ENCODE assay signal across 1 cellular context in the genomic region with DNA sequence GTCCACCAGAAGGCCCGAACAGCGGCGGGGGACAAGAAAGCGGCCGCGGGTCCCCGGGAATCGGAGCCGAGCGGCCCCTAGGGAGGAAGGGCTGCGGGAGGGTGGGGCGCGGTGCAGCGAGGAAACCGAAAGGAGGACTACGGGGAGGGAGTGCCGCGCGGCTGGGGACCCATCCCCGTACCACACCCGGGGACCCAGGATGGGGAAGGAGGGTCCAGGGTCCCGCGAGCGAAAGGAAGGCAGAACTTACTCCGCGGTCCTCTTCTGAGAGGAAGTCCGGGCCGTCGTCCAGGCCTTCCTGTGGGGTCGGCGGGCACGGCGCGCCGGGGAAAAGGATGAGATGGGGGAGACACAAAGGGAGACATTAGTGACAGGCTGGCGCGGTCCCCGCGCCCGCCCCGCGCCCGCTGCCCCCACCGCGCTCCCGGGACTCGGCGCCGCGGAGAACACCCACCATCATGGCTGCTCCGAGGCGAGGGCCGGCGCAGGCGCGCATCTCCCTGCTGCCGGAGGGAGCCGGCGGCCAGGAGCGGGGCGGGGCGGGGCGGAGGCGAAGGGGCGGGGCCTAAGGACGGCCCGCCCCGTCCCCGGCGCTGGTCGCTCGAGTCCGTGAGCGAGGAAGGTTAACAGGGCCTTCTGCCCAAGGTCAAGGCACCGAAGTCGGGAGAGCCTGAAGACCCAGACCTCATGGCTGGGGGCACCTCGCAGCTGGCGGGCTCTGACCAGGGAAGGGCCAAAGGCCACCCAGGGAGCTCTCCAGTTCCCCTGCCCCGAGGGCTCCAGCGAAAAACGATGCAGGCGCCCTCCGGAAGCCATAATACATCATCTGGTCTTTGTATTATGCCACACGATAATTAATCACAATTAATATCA.
A peak's percentile ranks its signal among the peaks of the same experiment; 100 is the strongest.
TF ChIP-seq lines count a peak whose summit lies in the region.

Gene SNX6 (minus strand): TSS at position 492 of the 873 bp plus-strand sequence. CDS start 32 bp downstream, at position 460.

TF ChIP-seq in H1, 55 proteins besides CTCF, POLR2A, EP300 and RAD21:
- no peak for TF ChIP-seq ATF2 (IDR thresholded peaks at IDR 0.05; ENCODE audit: low read length)
- no peak for TF ChIP-seq RNF2 (IDR thresholded peaks at IDR 0.05; ENCODE audit: borderline replicate concordance, low read depth, low read length, missing control alignments, poor library complexity, severe bottlenecking)
- no peak for TF ChIP-seq JUN (IDR thresholded peaks at IDR 0.05; ENCODE audit: low read depth, low read length)
- TF ChIP-seq ASH2L (IDR thresholded peaks at IDR 0.05; ENCODE audit: low read length) = peak; percentile 99
- peak; percentile 76 for TF ChIP-seq YY1 (IDR thresholded peaks at IDR 0.05; ENCODE audit: low read depth, low read length)
- peak; percentile 14; the same call in 1 of the 2 replicates for TF ChIP-seq E2F6 (IDR thresholded peaks at IDR 0.05)
- TF ChIP-seq RFX5 (IDR thresholded peaks at IDR 0.05; ENCODE audit: borderline replicate concordance, low read depth, low read length) = no peak
- TF ChIP-seq JUND (IDR thresholded peaks at IDR 0.05; ENCODE audit: low read length) = no peak
- TF ChIP-seq TAF1 (IDR thresholded peaks at IDR 0.05; ENCODE audit: low read depth, low read length) = peak; percentile 67
- TF ChIP-seq HDAC6 (IDR thresholded peaks at IDR 0.05; ENCODE audit: low read depth, low read length) = no peak
- TF ChIP-seq KDM5A (IDR thresholded peaks at IDR 0.05; ENCODE audit: low read length) = no peak
- peak; percentile 82 for TF ChIP-seq KDM4A (IDR thresholded peaks at IDR 0.05; ENCODE audit: low read depth, low read length, severe bottlenecking)
- TF ChIP-seq RBBP5 (IDR thresholded peaks at IDR 0.05; ENCODE audit: borderline replicate concordance, low read depth, low read length) = peak; percentile 99
- peak; percentile 68; the same call in 1 of the 2 replicates for TF ChIP-seq TBP (IDR thresholded peaks at IDR 0.05; ENCODE audit: low read depth, low read length)
- TF ChIP-seq ZNF274 (IDR thresholded peaks at IDR 0.05; ENCODE audit: borderline replicate concordance, extremely low read depth, low read length) = no peak
- peak; percentile 41; the same call in 1 of the 2 replicates for TF ChIP-seq NRF1 (IDR thresholded peaks at IDR 0.05; ENCODE audit: low read depth, low read length)
- peak; percentile 94 for TF ChIP-seq PHF8 (conservative IDR thresholded peaks at IDR 0.05; ENCODE audit: low read depth, low read length)
- TF ChIP-seq SIN3A (conservative IDR thresholded peaks at IDR 0.05 in 1 of 2, IDR thresholded peaks at IDR 0.05 in 1 of 2; ENCODE audit: low read depth in 1 of 2, low read length in 2 of 2) = 0 out of 4 replicates have a peak, but pooled peaks of 1 of the 2 experiments have one; percentile 50
- TF ChIP-seq SAP30 (IDR thresholded peaks at IDR 0.05; ENCODE audit: insufficient read depth, insufficient replicate concordance, low read length) = peak; percentile 8
- no peak for TF ChIP-seq RXRA (IDR thresholded peaks at IDR 0.05; ENCODE audit: insufficient read depth, low read depth, low read length)
- no peak for TF ChIP-seq TAF7 (optimal IDR thresholded peaks at IDR 0.05; ENCODE audit: borderline replicate concordance, low read depth, low read length)
- TF ChIP-seq POLR2AphosphoS5 (IDR thresholded peaks at IDR 0.05; ENCODE audit: low read depth, low read length) = peak; percentile 69
TF ChIP-seq in H1: peak in this region for 12.
